ENCODE assay signal across 8 cellular contexts in genomic region chr10:119737827-119738226, GRCh38. TPM values are rescaled to one million over a fixed set of nuclear protein-coding genes. Genes with fewer than 3 reads are reported as not detected.
DNase-seq lines count a peak whose midpoint lies in the region; ATAC-seq and TF ChIP-seq lines count a peak whose summit lies in the region.

No MANE protein-coding gene starts in this region.

- intact Hi-C loops in dorsolateral prefrontal cortex (cut with DNase I): no loop called here

- TF ChIP-seq RAD21 in liver (IDR thresholded peaks at IDR 0.05): no peak

- no peaks in the 10 kb centered on the region for H3K36me3 ChIP-seq in liver (ENCODE audit: control insufficient read depth in 4 of 4, insufficient read depth in 3 of 4, low read depth in 1 of 4, low read length in 3 of 4)

- 78% methylated on average over 1 of the region's 1 CpG for WGBS in liver

- no peaks in the 10 kb centered on the region for H3K4me1 ChIP-seq in liver (ENCODE audit: control insufficient read depth in 4 of 4, insufficient read depth in 4 of 4, low read length in 3 of 4)

- peak; percentile 91 for DNase-seq in AG08395 (ENCODE audit: low spot score)
- peak; percentile 67 for DNase-seq in HT-29 (ENCODE audit: low spot score)
- DNase-seq in amniotic epithelial cell (ENCODE audit: low read depth): peak; percentile 90
- DNase-seq in GF-D8 (lab: John Stamatoyannopoulos, UW): no peak
- DNase-seq in dorsolateral prefrontal cortex: no peak
- no peak for DNase-seq in NCI-H526 (lab: John Stamatoyannopoulos, UW)

- H3K27ac ChIP-seq in liver (ENCODE audit: low read depth in 1 of 2, low read length in 2 of 2) (no peak overlapping the region), dorsolateral prefrontal cortex (peak overlapping the region in 2 of 59 donors; percentile 10 to 38)

- H3K4me3 ChIP-seq in liver (ENCODE audit: low read depth in 1 of 3, low read length in 3 of 3): no peak overlapping the region
- no peak overlapping the region for H3K4me3 ChIP-seq in dorsolateral prefrontal cortex

- H3K27me3 ChIP-seq in liver (ENCODE audit: control insufficient read depth in 4 of 4, insufficient read depth in 4 of 4, low read length in 3 of 4) (no peaks in the 10 kb centered on the region), dorsolateral prefrontal cortex (no peaks in the 10 kb centered on the region)

- H3K9ac ChIP-seq in liver (ENCODE audit: low read depth in 1 of 2, low read length in 2 of 2): no peak overlapping the region

- no peaks in the 10 kb centered on the region for H3K9me3 ChIP-seq in liver (ENCODE audit: control insufficient read depth in 4 of 4, low read length in 3 of 4)

- TF ChIP-seq CTCF in liver (IDR thresholded peaks at IDR 0.05; ENCODE audit: low read depth, low read length, missing input control) (no peak), dorsolateral prefrontal cortex (IDR thresholded peaks at IDR 0.05 in 54 of 56, conservative IDR thresholded peaks at IDR 0.05 in 2 of 56; ENCODE audit: low read depth in 1 of 56, partially characterized antibody in 56 of 56) (no peak)

- ATAC-seq in HG03460 (IDR thresholded peaks at IDR 0.05; ENCODE audit: unreplicated experiment): no peak

TF ChIP-seq in liver, 16 proteins besides CTCF, POLR2A, EP300 and RAD21:
- TF ChIP-seq JUND (IDR thresholded peaks at IDR 0.05): peak; percentile 16 to 53
- TF ChIP-seq MAX (IDR thresholded peaks at IDR 0.05): no peak

RNA-seq across cellular contexts. Expression of gene INPP5F, which starts 12.0 kb away (rescaled TPM):
- total RNA-seq in HT-29 (2014; rRNA removed; shearing (Covaris generic)): 5.6 and 5.8 TPM in 2 replicates
- total RNA-seq in liver: 1 to 10 TPM; 2.8 to 8.1 TPM
- polyA plus RNA-seq in liver: 1 to 10 TPM; 1.1 to 1.5 TPM
- total RNA-seq in dorsolateral prefrontal cortex: 100 to 1,000 TPM in 105 of 120 experiments, 10 to 100 TPM in 15; 46.3 to 226 (median 146) TPM

Comparison
In these comparisons a context has a peak if more than half of its experiments do, and no peak if none do; other contexts are left out.
1. DNase-seq: peak in AG08395 (single experiment), HT-29 (single experiment) and amniotic epithelial cell (single experiment); none in GF-D8 (single experiment), dorsolateral prefrontal cortex (0 of 10) and NCI-H526 (0 of 2).